Comparison of ENCODE assay signal across 22 cellular contexts in genomic region chr6:29477923-29478450, GRCh38. TPM values are rescaled to one million over a fixed set of nuclear protein-coding genes. Genes with fewer than 3 reads are reported as not detected.
"Had no signal": no experiment of that assay in that cellular context is flagged by ENCODE, and none has a peak within 500 bp of the region (broad histone marks: within the 10 kb centered on the region; RNA-seq: fewer than 3 reads in every experiment).

No MANE protein-coding gene starts in this region.

- H3K4me3 ChIP-seq: heart left ventricle, mucosa of descending colon, stomach had no signal

- H3K27ac Mint-ChIP-seq: dendritic cell treated with granulocyte-macrophage colony-stimulating factor and Interleukin-4, amounts not matched to agents 40 ng/mL and 50 ng/mL, for 4 days; effector memory CD8-positive, alpha-beta T cell; natural killer cell had no signal

- H3K4me1 ChIP-seq: heart left ventricle, stomach had no signal

- H3K36me3 Mint-ChIP-seq: natural killer cell had no signal

- H3K4me3 Mint-ChIP-seq: dendritic cell treated with granulocyte-macrophage colony-stimulating factor and Interleukin-4, amounts not matched to agents 40 ng/mL and 50 ng/mL, for 4 days; effector memory CD8-positive, alpha-beta T cell; natural killer cell; neural crest cell had no signal

- ATAC-seq: effector memory CD8-positive, alpha-beta T cell; heart left ventricle; left lobe of liver; mucosa of descending colon; natural killer cell; right cardiac atrium had no signal

- H3K27ac ChIP-seq: heart left ventricle, stomach had no signal

- DNase-seq: effector memory CD8-positive, alpha-beta T cell; foreskin melanocyte; heart left ventricle; hypothalamus; mammary epithelial cell; mucosa of descending colon; natural killer cell; posterior cingulate gyrus; right cardiac atrium; small intestine; stimulated activated CD4-positive, alpha-beta T cell treated with anti-CD3 and anti-CD28 coated beads, Interleukin-12 subunit alpha, Interleukin-12 subunit beta, amount 100 ng/mL, for 4 hours; stimulated activated naive CD4-positive, alpha-beta T cell; stomach; substantia nigra had no signal

- H3K36me3 ChIP-seq: heart left ventricle, stomach had no signal

- H3K4me1 Mint-ChIP-seq: natural killer cell, neural crest cell had no signal

- H3K27me3 ChIP-seq: stomach had no signal

- H3K27me3 Mint-ChIP-seq: dendritic cell treated with granulocyte-macrophage colony-stimulating factor and Interleukin-4, amounts not matched to agents 40 ng/mL and 50 ng/mL, for 4 days had no signal

- H3K9me3 Mint-ChIP-seq: dendritic cell treated with granulocyte-macrophage colony-stimulating factor and Interleukin-4, amounts not matched to agents 40 ng/mL and 50 ng/mL, for 4 days; natural killer cell had no signal

RNA-seq across cellular contexts. Expression of gene MAS1L, which starts 9.8 kb away (rescaled TPM):
- total RNA-seq: epithelial cell of proximal tubule, heart left ventricle, left lobe of liver, lower leg skin, mammary epithelial cell, natural killer cell, neural crest cell, osteocyte, right cardiac atrium had no signal
- polyA plus RNA-seq: heart left ventricle, mammary epithelial cell, right cardiac atrium, small intestine, stomach, thymus, urinary bladder had no signal

RNA-seq across cellular contexts. Expression of gene OR2H1, which starts 21.0 kb away (rescaled TPM):
- total RNA-seq: epithelial cell of proximal tubule, heart left ventricle, left lobe of liver, lower leg skin, mammary epithelial cell, mucosa of descending colon, natural killer cell, neural crest cell, osteocyte, right cardiac atrium, stomach, urinary bladder had no signal
- polyA plus RNA-seq: heart left ventricle, mammary epithelial cell, right cardiac atrium, small intestine, stomach, urinary bladder had no signal

RNA-seq across cellular contexts. Expression of gene OR11A1, which starts 21.1 kb away (rescaled TPM):
- total RNA-seq: epithelial cell of proximal tubule, heart left ventricle, left lobe of liver, lower leg skin, mammary epithelial cell, mucosa of descending colon, natural killer cell, neural crest cell, osteocyte, right cardiac atrium, stomach, urinary bladder had no signal
- polyA plus RNA-seq: heart left ventricle, mammary epithelial cell, right cardiac atrium, small intestine, stomach, urinary bladder had no signal

RNA-seq across cellular contexts. Expression of gene OR10C1, which starts 38.9 kb away (rescaled TPM):
- total RNA-seq: epithelial cell of proximal tubule, heart left ventricle, left lobe of liver, lower leg skin, mammary epithelial cell, mucosa of descending colon, natural killer cell, neural crest cell, osteocyte, right cardiac atrium, stomach, urinary bladder had no signal
- polyA plus RNA-seq: heart left ventricle, mammary epithelial cell, right cardiac atrium, small intestine, stomach, thymus, urinary bladder had no signal
